Comparison of ENCODE assay signal across 14 cellular contexts in genomic region chr1:47984175-47984789, GRCh38. TPM values are rescaled to one million over a fixed set of nuclear protein-coding genes. Genes with fewer than 3 reads are reported as not detected.
DNase-seq lines count a peak whose midpoint lies in the region; ATAC-seq and TF ChIP-seq lines count a peak whose summit lies in the region.
"Had no signal": no experiment of that assay in that cellular context is flagged by ENCODE, and none has a peak within 500 bp of the region (broad histone marks: within the 10 kb centered on the region; RNA-seq: fewer than 3 reads in every experiment).

No MANE protein-coding gene starts in this region.

- 22 to 47% (median 27%) methylated on average over 36 to 46 of the region's 46 CpGs for WGBS in heart left ventricle, 4 donors
- WGBS in mesendoderm (ENCODE audit: extremely low coverage, insufficient coverage, low lambda C conversion rate), result no CpG with 5 or more reads among the region's 46 CpGs

- H3K4me1 ChIP-seq in heart left ventricle (peaks cover 0 to 43% (median 32%) of the 10 kb centered on the region in 12 donors), mesendoderm (ENCODE audit: control insufficient read depth, low read depth, low read length) (peaks cover 3% of the 10 kb centered on the region), tibial artery (peaks cover 5 to 84% (median 44%) of the 10 kb centered on the region in 4 donors), Karpas-422 (ENCODE audit: low read length) (no peaks in the 10 kb centered on the region)

- H3K18ac ChIP-seq in mesendoderm (ENCODE audit: low read length), result no peak overlapping the region

- H3K36me3 Mint-ChIP-seq in natural killer cell treated with Interleukin-12 subunit alpha and Interleukin-12 subunit beta and Interleukin-15 and Interleukin-18, amount 100 ng/mL, for 72 hours, result no peaks in the 10 kb centered on the region

- ATAC-seq in heart left ventricle (peak in 3 of 4 donors; percentile 56 to 72 (median 65)), GM21526 (IDR thresholded peaks at IDR 0.05; ENCODE audit: low FRiP score, unreplicated experiment) (no peak)
- no peak for ATAC-seq in natural killer cell treated with Interleukin-12 subunit alpha and Interleukin-12 subunit beta and Interleukin-15 and Interleukin-18, amount 100 ng/mL, for 72 hours
- ATAC-seq: gastroesophageal sphincter had no signal

- no peak overlapping the region for H2BK120ac ChIP-seq in mesendoderm (ENCODE audit: low read depth, low read length)

- H3K4me3 ChIP-seq in heart left ventricle (peak overlapping the region in 8 of 12 donors; percentile 10 to 34 (median 22)), mesendoderm (ENCODE audit: low read length) (no peak overlapping the region), tibial artery (no peak overlapping the region), Karpas-422 (ENCODE audit: low read length) (no peak overlapping the region)
- H3K4me3 ChIP-seq: gastroesophageal sphincter had no signal

- peak overlapping the region; percentile 51 for H3K9ac ChIP-seq in mesendoderm (ENCODE audit: low read length)
- H3K9ac ChIP-seq in Karpas-422 (ENCODE audit: low read length), result no peak overlapping the region

- peak overlapping the region; percentile 48 for H3K23ac ChIP-seq in mesendoderm (ENCODE audit: low read length)

- H3K27ac ChIP-seq in heart left ventricle, result peak overlapping the region in 1 of 12 donors; percentile 1
- H3K27ac ChIP-seq in mesendoderm (ENCODE audit: low read depth, low read length), result no peak overlapping the region
- H3K27ac ChIP-seq in tibial artery, result peak overlapping the region; percentile 78 to 79
- no peak overlapping the region for H3K27ac ChIP-seq in Karpas-422 (ENCODE audit: low read length)
- H3K27ac ChIP-seq: gastroesophageal sphincter had no signal

- H3K9me3 Mint-ChIP-seq in natural killer cell treated with Interleukin-12 subunit alpha and Interleukin-12 subunit beta and Interleukin-15 and Interleukin-18, amount 100 ng/mL, for 72 hours, result no peaks in the 10 kb centered on the region
- H3K9me3 Mint-ChIP-seq: activated B cell treated with CpG ODN at 0.5 μM for 24 hours; activated T-cell treated with anti-CD3 and anti-CD28 coated beads, Interleukin-2, amount 50 U/mL, for 24 hours had no signal

- peaks cover 3% of the 10 kb centered on the region for H3K79me1 ChIP-seq in mesendoderm (ENCODE audit: low read length)

- peak overlapping the region; percentile 75 for H3K56ac ChIP-seq in mesendoderm (ENCODE audit: low read length)

- H3K27me3 ChIP-seq in heart left ventricle (peaks cover 0 to 19% (median 0%) of the 10 kb centered on the region in 9 donors), mesendoderm (ENCODE audit: insufficient read depth, low read length, poor library complexity) (peaks cover 4% of the 10 kb centered on the region), tibial artery (no peaks in the 10 kb centered on the region), Karpas-422 (ENCODE audit: low read length) (no peaks in the 10 kb centered on the region)
- H3K27me3 ChIP-seq: gastroesophageal sphincter had no signal

- no peaks in the 10 kb centered on the region for H3K9me2 ChIP-seq in Karpas-422 (replicated peaks; ENCODE audit: insufficient read depth, low read length)

- peak; percentile 9 for DNase-seq in activated CD4-positive, alpha-beta T cell treated with anti-CD3 and anti-CD28 coated beads for 48 hours
- DNase-seq in activated CD4-positive, alpha-beta T cell treated with anti-CD3 and anti-CD28 coated beads, Interleukin-2, amount 50 U/mL, for 1 hour, result no peak
- DNase-seq in heart left ventricle, result peak; percentile 27 to 73 (median 48)
- DNase-seq in mesendoderm, result peak; percentile 76
- no peak for DNase-seq in tibial artery
- no peak for DNase-seq in Karpas-422
- DNase-seq in natural killer cell treated with Interleukin-12 subunit alpha and Interleukin-12 subunit beta and Interleukin-15 and Interleukin-18, amount 100 ng/mL, for 72 hours (ENCODE audit: low spot score), result no peak
- DNase-seq: 8988T; activated B cell treated with CpG ODN at 0.5 μM for 24 hours; activated T-cell treated with anti-CD3 and anti-CD28 coated beads, Interleukin-2, amount 50 U/mL, for 24 hours; amniotic stem cell; effector CD8-positive, alpha-beta T cell had no signal

- H3K36me3 ChIP-seq in heart left ventricle, result no peaks in the 10 kb centered on the region
- H3K36me3 ChIP-seq in mesendoderm (ENCODE audit: control insufficient read depth, insufficient read depth, low read length), result no peaks in the 10 kb centered on the region
- H3K36me3 ChIP-seq in tibial artery, result peaks cover 0 to 17% (median 0%) of the 10 kb centered on the region in 3 donors
- no peaks in the 10 kb centered on the region for H3K36me3 ChIP-seq in Karpas-422 (ENCODE audit: insufficient read depth, low read length)
- H3K36me3 ChIP-seq: gastroesophageal sphincter had no signal

- no peak overlapping the region for H2BK15ac ChIP-seq in mesendoderm (replicated peaks; ENCODE audit: low read depth)

- H2AK5ac ChIP-seq in mesendoderm (ENCODE audit: low read length), result no peak overlapping the region

- H4K5ac ChIP-seq in mesendoderm (ENCODE audit: low read length), result no peak overlapping the region

- H3K9me3 ChIP-seq in heart left ventricle (no peaks in the 10 kb centered on the region), tibial artery (no peaks in the 10 kb centered on the region), Karpas-422 (ENCODE audit: low read length) (no peaks in the 10 kb centered on the region)
- H3K9me3 ChIP-seq: gastroesophageal sphincter had no signal

- H3K27me3 Mint-ChIP-seq in natural killer cell treated with Interleukin-12 subunit alpha and Interleukin-12 subunit beta and Interleukin-15 and Interleukin-18, amount 100 ng/mL, for 72 hours, result peaks cover 46 to 47% of the 10 kb centered on the region in 2 donors

- H3K4me1 Mint-ChIP-seq in natural killer cell treated with Interleukin-12 subunit alpha and Interleukin-12 subunit beta and Interleukin-15 and Interleukin-18, amount 100 ng/mL, for 72 hours (ENCODE audit: low read depth in 2 of 2), result peaks cover 0 to 2% of the 10 kb centered on the region in 2 donors
- H3K4me1 Mint-ChIP-seq: activated B cell treated with CpG ODN at 0.5 μM for 24 hours had no signal

- no peak overlapping the region for H3K4me3 Mint-ChIP-seq in natural killer cell treated with Interleukin-12 subunit alpha and Interleukin-12 subunit beta and Interleukin-15 and Interleukin-18, amount 100 ng/mL, for 72 hours
- H3K4me3 Mint-ChIP-seq: activated B cell treated with CpG ODN at 0.5 μM for 24 hours; activated T-cell treated with anti-CD3 and anti-CD28 coated beads, Interleukin-2, amount 50 U/mL, for 24 hours had no signal

- H2BK5ac ChIP-seq in mesendoderm (ENCODE audit: low read length), result no peak overlapping the region

- no peaks in the 10 kb centered on the region for H3K79me2 ChIP-seq in mesendoderm (ENCODE audit: control insufficient read depth, insufficient read depth, low read length)
- H3K79me2 ChIP-seq in Karpas-422 (ENCODE audit: low read length), result no peaks in the 10 kb centered on the region

- H3K27ac Mint-ChIP-seq in natural killer cell treated with Interleukin-12 subunit alpha and Interleukin-12 subunit beta and Interleukin-15 and Interleukin-18, amount 100 ng/mL, for 72 hours, result no peak overlapping the region
- H3K27ac Mint-ChIP-seq: activated B cell treated with CpG ODN at 0.5 μM for 24 hours; activated T-cell treated with anti-CD3 and anti-CD28 coated beads, Interleukin-2, amount 50 U/mL, for 24 hours had no signal

- intact Hi-C loops in heart left ventricle (cut with DNase I), result loop anchor here in 1 of 10 donors (10.0 kb wide), 1 partner anchor 239 kb away; no protein-coding TSS in a partner anchor
- intact Hi-C loops in tibial artery (cut with DNase I; ENCODE audit: low total_unique reads), result no loop called here

- no peak overlapping the region for H2AFZ ChIP-seq in Karpas-422 (ENCODE audit: low read length)

- no peak overlapping the region for H4K8ac ChIP-seq in mesendoderm (ENCODE audit: low read depth, low read length)

- no peak overlapping the region for H3K4ac ChIP-seq in mesendoderm (ENCODE audit: low read depth, low read length)

- TF ChIP-seq CTCF in heart left ventricle (IDR thresholded peaks at IDR 0.05) (no peak), tibial artery (IDR thresholded peaks at IDR 0.05) (no peak)

- H3K4me2 ChIP-seq in mesendoderm (ENCODE audit: low read length) (peak overlapping the region; percentile 19), Karpas-422 (ENCODE audit: low read depth, low read length, poor library complexity, severe bottlenecking) (no peak overlapping the region)

- H4K20me1 ChIP-seq in Karpas-422 (ENCODE audit: insufficient read depth, low read depth, low read length), result no peaks in the 10 kb centered on the region

- TF ChIP-seq POLR2A in heart left ventricle (IDR thresholded peaks at IDR 0.05), result no peak

RNA-seq across cellular contexts. Expression of gene TRABD2B, which starts 12.9 kb away (rescaled TPM):
- total RNA-seq in heart left ventricle, result 1 to 10 TPM in 4 of 9 donors, under 1 TPM in 5; 0.31 to 1.1 (median 0.87) TPM
- under 1 TPM; 0.46 to 0.80 TPM for polyA plus RNA-seq in heart left ventricle
- polyA plus RNA-seq in mesendoderm (2013, experiment 1 of 2), result 3.4 TPM
- polyA plus RNA-seq in mesendoderm (2013, experiment 2 of 2), result 2.7 TPM
- not detected in 2 replicates for total RNA-seq in Karpas-422 (2014; rRNA removed; shearing (Covaris generic); ENCODE audit: low replicate concordance)
- total RNA-seq in natural killer cell treated with Interleukin-12 subunit alpha and Interleukin-12 subunit beta and Interleukin-15 and Interleukin-18, amount 100 ng/mL, for 72 hours, result not detected
- total RNA-seq: activated B cell treated with CpG ODN at 0.5 μM for 24 hours had no signal

Comparison
In these comparisons a context has a peak if more than half of its experiments do, and no peak if none do; other contexts are left out.
1. DNase-seq: peak in activated CD4-positive, alpha-beta T cell treated with anti-CD3 and anti-CD28 coated beads for 48 hours (single experiment), heart left ventricle (5 of 5) and mesendoderm (single experiment); none in activated CD4-positive, alpha-beta T cell treated with anti-CD3 and anti-CD28 coated beads, Interleukin-2, amount 50 U/mL, for 1 hour (single experiment), tibial artery (0 of 2), Karpas-422 (single experiment) and natural killer cell treated with Interleukin-12 subunit alpha and Interleukin-12 subunit beta and Interleukin-15 and Interleukin-18, amount 100 ng/mL, for 72 hours (single experiment).
2. ATAC-seq: peak in heart left ventricle (3 of 4); none in GM21526 (single experiment) and natural killer cell treated with Interleukin-12 subunit alpha and Interleukin-12 subunit beta and Interleukin-15 and Interleukin-18, amount 100 ng/mL, for 72 hours (0 of 2).
3. H3K27ac ChIP-seq: peak in tibial artery (2 of 2); none in mesendoderm (single experiment) and Karpas-422 (single experiment).
4. H3K4me3 ChIP-seq: peak in heart left ventricle (8 of 12); none in mesendoderm (single experiment), tibial artery (0 of 2) and Karpas-422 (single experiment).